In genomic region chr7:130242198-130243014, GRCh38 we compare ENCODE assay signal across 7 cellular contexts. TPM values are rescaled to one million over a fixed set of nuclear protein-coding genes. Genes with fewer than 3 reads are reported as not detected.
DNase-seq lines count a peak whose midpoint lies in the region; ATAC-seq and TF ChIP-seq lines count a peak whose summit lies in the region.

No MANE protein-coding gene starts in this region.

- POLR2A ChIA-PET in GM10248 (lab: Yijun Ruan, JAX) = no interaction called here

- DNase-seq in GM10248 (ENCODE audit: extremely low spot score) = peak; percentile 48
- DNase-seq in HT-29 (ENCODE audit: low spot score) = peak; percentile 63
- peak; percentile 41 to 46 for DNase-seq in SHP77 (lab: John Stamatoyannopoulos, UW)
- peak; percentile 50 for DNase-seq in activated naive CD4-positive, alpha-beta T cell treated with Interleukin-2 at 50 U/mL for 16 hours
- DNase-seq in head of caudate nucleus = peak; percentile 21 to 86 (median 70)
- DNase-seq in retinal pigment epithelial cell (ENCODE audit: low read depth) = no peak

- CTCF ChIA-PET in GM10248 (lab: Yijun Ruan, JAX) = interaction anchor here (0.7 to 3.5 kb wide), 11 partner anchors 9 to 516 kb away, joined by 3 to 12 read pairs (median 4); no protein-coding TSS in a partner anchor

- TF ChIP-seq CTCF in GM10248 (IDR thresholded peaks at IDR 0.05; ENCODE audit: control extremely low read depth, extremely low read depth, low read depth, missing control alignments) (peak; percentile 78), retinal pigment epithelial cell (conservative IDR thresholded peaks at IDR 0.05; ENCODE audit: low read depth, low read length) (peak; percentile 96)

- no peak overlapping the region for H3K4me3 ChIP-seq in retinal pigment epithelial cell (ENCODE audit: low read length)

- intact Hi-C loops in head of caudate nucleus (cut with DNase I) = no loop called here

- no peak for ATAC-seq in GM21786 (IDR thresholded peaks at IDR 0.05; ENCODE audit: unreplicated experiment)

RNA-seq across cellular contexts. Expression of gene CPA2, which starts 24.3 kb away (rescaled TPM):
- total RNA-seq in HT-29 (2014; rRNA removed; shearing (Covaris generic)) = not detected in 2 replicates

RNA-seq across cellular contexts. Expression of gene SSMEM1, which starts 34.7 kb away (rescaled TPM):
- total RNA-seq in HT-29 (2014; rRNA removed; shearing (Covaris generic)) = not detected in 2 replicates

RNA-seq across cellular contexts. Expression of gene TMEM209, which starts 37.2 kb away (rescaled TPM):
- total RNA-seq in HT-29 (2014; rRNA removed; shearing (Covaris generic)) = 11.4 and 13.1 TPM in 2 replicates

RNA-seq across cellular contexts. Expression of gene CPA4, which starts 50.6 kb away (rescaled TPM):
- total RNA-seq in HT-29 (2014; rRNA removed; shearing (Covaris generic)) = not detected in 2 replicates
